In genomic region chr2:98552499-98553179, GRCh38 we compare ENCODE assay signal across 13 cellular contexts. TPM values are rescaled to one million over a fixed set of nuclear protein-coding genes. Genes with fewer than 3 reads are reported as not detected.
DNase-seq lines count a peak whose midpoint lies in the region; TF ChIP-seq lines count a peak whose summit lies in the region.
"Had no signal": no experiment of that assay in that cellular context is flagged by ENCODE, and none has a peak within 500 bp of the region (broad histone marks: within the 10 kb centered on the region; RNA-seq: fewer than 3 reads in every experiment).

No MANE protein-coding gene starts in this region.

- 95% methylated on average over 7 of the region's 7 CpGs for WGBS in suprapubic skin

- H3K4me1 ChIP-seq in suprapubic skin = no peaks in the 10 kb centered on the region
- H3K4me1 ChIP-seq: upper lobe of right lung had no signal

- peak; percentile 32 for DNase-seq in activated CD8-positive, alpha-beta memory T cell treated with anti-CD3 and anti-CD28 coated beads for 24 hours
- DNase-seq in activated CD8-positive, alpha-beta memory T cell treated with anti-CD3 and anti-CD28 coated beads, Interleukin-2, amount 50 U/mL, for 48 hours = no peak
- DNase-seq in NCI-H226 (peak; percentile 24), cardiac fibroblast (ENCODE audit: low read depth in 2 of 2) (peak; percentile 4 to 53), osteocyte (ENCODE audit: extremely low spot score, unreplicated experiment) (peak; percentile 60), suprapubic skin (ENCODE audit: low spot score in 2 of 2) (no peak), HT-29 (ENCODE audit: low spot score) (no peak), ecto neural progenitor cell (ENCODE audit: low spot score) (no peak)
- DNase-seq: activated CD4-positive, CD25-positive, alpha-beta regulatory T cell treated with anti-CD3 and anti-CD28 coated beads, Interleukin-2, amount 50 U/mL, for 72 hours; midbrain; posterior cingulate gyrus; stimulated activated CD4-positive, alpha-beta T cell treated with anti-CD3 and anti-CD28 coated beads, Interleukin-15, amount 100 ng/mL, for 24 hours; upper lobe of right lung had no signal

- H3K27ac Mint-ChIP-seq in osteocyte (ENCODE audit: unreplicated experiment) = no peak overlapping the region

- peaks cover 21% of the 10 kb centered on the region for H3K36me3 Mint-ChIP-seq in osteocyte (ENCODE audit: unreplicated experiment)

- H3K9me3 Mint-ChIP-seq in osteocyte (ENCODE audit: unreplicated experiment) = no peaks in the 10 kb centered on the region

- TF ChIP-seq POLR2A in suprapubic skin (IDR thresholded peaks at IDR 0.05) = no peak

- no peaks in the 10 kb centered on the region for H3K4me1 Mint-ChIP-seq in osteocyte (ENCODE audit: unreplicated experiment)

- no peak for TF ChIP-seq EP300 in suprapubic skin (IDR thresholded peaks at IDR 0.05)

- no peak overlapping the region for H3K27ac ChIP-seq in suprapubic skin
- H3K27ac ChIP-seq: upper lobe of right lung had no signal

- no peaks in the 10 kb centered on the region for H3K27me3 ChIP-seq in suprapubic skin
- H3K27me3 ChIP-seq: upper lobe of right lung had no signal

- H3K4me3 ChIP-seq in cardiac fibroblast (replicated peaks in 1 of 2; ENCODE audit: low read depth in 2 of 2, low read length in 2 of 2) = no peak overlapping the region
- no peak overlapping the region for H3K4me3 ChIP-seq in suprapubic skin
- H3K4me3 ChIP-seq: upper lobe of right lung had no signal

- H3K9me3 ChIP-seq in suprapubic skin = no peaks in the 10 kb centered on the region
- H3K9me3 ChIP-seq: upper lobe of right lung had no signal

- TF ChIP-seq CTCF in cardiac fibroblast (IDR thresholded peaks at IDR 0.05; ENCODE audit: low read depth, low read length) (no peak), osteocyte (IDR thresholded peaks at IDR 0.05) (no peak), suprapubic skin (IDR thresholded peaks at IDR 0.05) (no peak)

- H3K27me3 Mint-ChIP-seq in osteocyte (ENCODE audit: unreplicated experiment) = no peaks in the 10 kb centered on the region

- H3K36me3 ChIP-seq in suprapubic skin = peaks cover 80% of the 10 kb centered on the region

- no peak overlapping the region for H3K4me3 Mint-ChIP-seq in osteocyte (ENCODE audit: unreplicated experiment)

RNA-seq across cellular contexts. Expression of gene COA5, which starts 55.7 kb away (rescaled TPM):
- total RNA-seq in osteocyte = 26.4 and 33.1 TPM in 2 replicates
- total RNA-seq in suprapubic skin = 10 to 100 TPM; 22.9 to 42.7 (median 30.3) TPM
- 23.8 and 30.0 TPM in 2 replicates for total RNA-seq in HT-29 (2014; rRNA removed; shearing (Covaris generic))

RNA-seq across cellular contexts. Expression of gene UNC50, which starts 55.8 kb away (rescaled TPM):
- total RNA-seq in osteocyte = 44.3 and 45.7 TPM in 2 replicates
- total RNA-seq in suprapubic skin = 10 to 100 TPM; 34.0 to 45.4 (median 40.4) TPM
- 18.4 and 20.7 TPM in 2 replicates for total RNA-seq in HT-29 (2014; rRNA removed; shearing (Covaris generic))

Comparison
In these comparisons a context has a peak if more than half of its experiments do, and no peak if none do; other contexts are left out.
1. DNase-seq: peak in activated CD8-positive, alpha-beta memory T cell treated with anti-CD3 and anti-CD28 coated beads for 24 hours (single experiment), NCI-H226 (single experiment), cardiac fibroblast (2 of 2) and osteocyte (single experiment); none in activated CD8-positive, alpha-beta memory T cell treated with anti-CD3 and anti-CD28 coated beads, Interleukin-2, amount 50 U/mL, for 48 hours (single experiment), suprapubic skin (0 of 2), HT-29 (single experiment) and ecto neural progenitor cell (single experiment).